7 cellular contexts compared by ENCODE assay signal in genomic region chr15:83653639-83654378, GRCh38. TPM values are rescaled to one million over a fixed set of nuclear protein-coding genes. Genes with fewer than 3 reads are reported as not detected.
A peak's percentile ranks its signal among the peaks of the same experiment; 100 is the strongest.
DNase-seq lines count a peak whose midpoint lies in the region; ATAC-seq and TF ChIP-seq lines count a peak whose summit lies in the region.

Gene ADAMTSL3 (plus strand): TSS chr15:83654123. CDS start chr15:83655762, 1,639 bp downstream.

- peak within 1 kb of the TSS; percentile 74 for H3K9ac ChIP-seq in PC-3 (ENCODE audit: low read length)

- no peaks in the 10 kb centered on the region for H3K27me3 ChIP-seq in PC-3 (ENCODE audit: low read length)

- H3K9me2 ChIP-seq in PC-3 (replicated peaks; ENCODE audit: low read length), result no peaks in the 10 kb centered on the region

- H3K27ac ChIP-seq in PC-3 (ENCODE audit: low read length) (no peak within 1 kb of the TSS; the same call in 1 of the 2 replicates), urinary bladder (ENCODE audit: low read depth) (no peak within 1 kb of the TSS)

- peak within 1 kb of the TSS; percentile 83 for H2AFZ ChIP-seq in PC-3 (ENCODE audit: low read length)

- H3K4me1 ChIP-seq in PC-3 (ENCODE audit: insufficient read depth, low read length) (peaks cover 45% of the 10 kb centered on the region), urinary bladder (ENCODE audit: insufficient read depth) (no peaks in the 10 kb centered on the region)

- H4K20me1 ChIP-seq in PC-3 (ENCODE audit: low read length), result no peaks in the 10 kb centered on the region

- under 1% methylated on average over 98 of the region's 105 CpGs for WGBS in urinary bladder

- BruUV-seq in PC-3 (replicated peaks; lab: Mats Ljungman, UMichigan), result no TSS peak

- H3K79me2 ChIP-seq in PC-3 (ENCODE audit: low read length), result peaks cover 13% of the 10 kb centered on the region

- TF ChIP-seq CTCF in PC-3 (conservative IDR thresholded peaks at IDR 0.05; ENCODE audit: low read depth, low read length), result no peak
- TF ChIP-seq CTCF in fibroblast of mammary gland (conservative IDR thresholded peaks at IDR 0.05; ENCODE audit: control insufficient read depth, insufficient read depth, low read depth, low read length), result no peak

- no peaks in the 10 kb centered on the region for H3K9me3 ChIP-seq in PC-3 (ENCODE audit: low read length)

- ATAC-seq in PC-3, result peak; percentile 61
- ATAC-seq in GM21717 (IDR thresholded peaks at IDR 0.05; ENCODE audit: unreplicated experiment), result no peak

- CTCF ChIA-PET in PC-3 (lab: Charles Lee), result interaction anchor here (1.0 kb wide), 1 partner anchor 93 kb away, joined by 4 read pairs; no protein-coding TSS in a partner anchor

- POLR2A ChIA-PET in PC-3 (lab: Charles Lee; ENCODE audit: unreplicated experiment), result interaction anchor here (0.6 kb wide), 2 partner anchors 78 to 171 kb away, joined by 3 read pairs; no protein-coding TSS in a partner anchor

- peak within 1 kb of the TSS; percentile 95 for H3K4me2 ChIP-seq in PC-3 (ENCODE audit: low read length)

- H3K36me3 ChIP-seq in PC-3 (ENCODE audit: low read depth, low read length), result no peaks in the 10 kb centered on the region; the same call in 1 of the 2 replicates
- no peaks in the 10 kb centered on the region for H3K36me3 ChIP-seq in urinary bladder (ENCODE audit: insufficient read depth)

- DNase-seq in PC-3 (peak; percentile 74), fibroblast of mammary gland (ENCODE audit: low read depth) (peak; percentile 28), midbrain (lab: John Stamatoyannopoulos, UW) (peak; percentile 39), CD1c-positive myeloid dendritic cell (ENCODE audit: extremely low spot score) (no peak), HuH-7.5 (ENCODE audit: low spot score) (no peak)

- peak within 1 kb of the TSS; percentile 84 for H3K4me3 ChIP-seq in PC-3 (ENCODE audit: low read length)
- H3K4me3 ChIP-seq in fibroblast of mammary gland (ENCODE audit: control insufficient read depth, low read depth, low read length), result no peak within 1 kb of the TSS
- H3K4me3 ChIP-seq in urinary bladder (ENCODE audit: low read depth, low read length), result peak within 1 kb of the TSS; percentile 47

- no peaks in the 10 kb centered on the region for H3F3A ChIP-seq in PC-3 (ENCODE audit: low read length, unreplicated experiment)

- intact Hi-C loops in PC-3 (cut with micrococcal nuclease), result loop anchor here (1.0 to 10.0 kb wide), 5 partner anchors 79 to 381 kb away; no protein-coding TSS in a partner anchor

RNA-seq across cellular contexts. Expression of gene ADAMTSL3, which starts in this region (rescaled TPM):
- total RNA-seq in PC-3 (2014; rRNA removed) (7.9 and 10.9 TPM in 2 replicates), urinary bladder (56.9 TPM)
- 14.4 TPM for polyA plus RNA-seq in urinary bladder

Comparison
In these comparisons a context has a peak if more than half of its experiments do, and no peak if none do; other contexts are left out.
1. DNase-seq: peak in PC-3 (single experiment), fibroblast of mammary gland (single experiment) and midbrain (single experiment); none in CD1c-positive myeloid dendritic cell (single experiment) and HuH-7.5 (single experiment).